21 cellular contexts compared by ENCODE assay signal in the genomic region with DNA sequence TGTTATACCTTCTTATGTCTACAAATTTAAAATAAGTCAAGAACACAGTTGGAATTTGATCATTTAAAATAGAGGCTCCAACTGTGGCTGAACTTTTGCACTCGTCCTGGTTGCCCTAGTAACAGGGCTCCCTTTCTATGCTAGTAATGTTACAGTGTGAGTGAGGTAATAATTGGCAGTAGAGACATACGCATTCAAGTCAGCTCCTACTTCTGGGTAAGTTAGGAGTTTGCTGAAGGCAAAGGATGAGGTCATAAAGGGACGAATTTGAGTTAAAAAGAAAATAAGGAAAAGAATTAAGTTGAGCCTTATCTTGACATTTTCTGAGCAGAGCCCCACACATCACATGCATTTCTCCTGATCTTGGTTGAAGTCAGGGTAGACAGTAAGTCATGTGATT.
DNase-seq lines count a peak whose midpoint lies in the region; ATAC-seq and TF ChIP-seq lines count a peak whose summit lies in the region.
"Had no signal": no experiment of that assay in that cellular context is flagged by ENCODE, and none has a peak within 500 bp of the region (broad histone marks: within the 10 kb centered on the region; RNA-seq: fewer than 3 reads in every experiment).

No MANE protein-coding gene starts in this region.

- no peak for TF ChIP-seq CTCF in choroid plexus epithelial cell (conservative IDR thresholded peaks at IDR 0.05; ENCODE audit: low read depth, low read length)

- H3K27me3 Mint-ChIP-seq in activated naive CD8-positive, alpha-beta T cell treated with anti-CD3 and anti-CD28 coated beads, Interleukin-2, amount 50 U/mL, for 24 hours, result no peaks in the 10 kb centered on the region
- no peaks in the 10 kb centered on the region for H3K27me3 Mint-ChIP-seq in stimulated activated naive B cell treated with anti-CD40 and anti-IgM and Interleukin-4, amounts not matched to agents 10 μg/mL and 1 μg/mL and 100 μg/mL, for 72 hours

- peaks cover 5% of the 10 kb centered on the region for H3K36me3 Mint-ChIP-seq in activated naive CD8-positive, alpha-beta T cell treated with anti-CD3 and anti-CD28 coated beads, Interleukin-2, amount 50 U/mL, for 24 hours (ENCODE audit: low read depth)
- peaks cover 4 to 8% of the 10 kb centered on the region in 2 donors for H3K36me3 Mint-ChIP-seq in stimulated activated naive B cell treated with anti-CD40 and anti-IgM and Interleukin-4, amounts not matched to agents 10 μg/mL and 1 μg/mL and 100 μg/mL, for 72 hours

- H3K4me3 ChIP-seq in choroid plexus epithelial cell (ENCODE audit: low read depth, low read length), result no peak overlapping the region
- H3K4me3 ChIP-seq: skin epidermis, tibial artery had no signal

- DNase-seq in AG08396 (ENCODE audit: low spot score) (peak; percentile 8), NCI-H1092 (lab: John Stamatoyannopoulos, UW) (peak; percentile 23), choroid plexus epithelial cell (ENCODE audit: low read depth) (peak; percentile 66), left kidney (ENCODE audit: low read depth, low spot score) (peak; percentile 18), NCI-H2081 treated with DMSO at 0.1 percent for 48 hours (lab: John Stamatoyannopoulos, UW) (no peak)
- DNase-seq in activated naive CD8-positive, alpha-beta T cell treated with anti-CD3 and anti-CD28 coated beads, Interleukin-2, amount 50 U/mL, for 24 hours, result no peak
- no peak for DNase-seq in stimulated activated naive B cell treated with anti-CD40 and anti-IgM and Interleukin-4, amounts not matched to agents 10 μg/mL and 1 μg/mL and 100 μg/mL, for 72 hours
- DNase-seq: activated CD4-positive, alpha-beta T cell treated with anti-CD3 and anti-CD28 coated beads, Interleukin-2, amount 50 U/mL, for 4 hours; activated naive CD4-positive, alpha-beta T cell treated with anti-CD3 and anti-CD28 coated beads for 36 hours; GDM1; left cardiac atrium; midbrain; NCI-H1417 treated with DMSO at 0.1 percent for 48 hours; nephron progenitor cell; NK-92 treated with Interleukin-12 subunit alpha and Interleukin-12 subunit beta, amount 100 ng/mL, for 24 hours; stimulated activated naive CD8-positive, alpha-beta T cell treated with anti-CD3 and anti-CD28 coated beads, Interleukin-15, Interleukin-2, amounts not matched to agents 100 U/mL and 50 U/mL, for 24 hours; tibial artery; WERI-Rb-1 had no signal

- H3K9me3 Mint-ChIP-seq in activated naive CD8-positive, alpha-beta T cell treated with anti-CD3 and anti-CD28 coated beads, Interleukin-2, amount 50 U/mL, for 24 hours, result peaks cover 8% of the 10 kb centered on the region
- H3K9me3 Mint-ChIP-seq in stimulated activated naive B cell treated with anti-CD40 and anti-IgM and Interleukin-4, amounts not matched to agents 10 μg/mL and 1 μg/mL and 100 μg/mL, for 72 hours, result no peaks in the 10 kb centered on the region
- H3K9me3 Mint-ChIP-seq: dendritic cell treated with granulocyte-macrophage colony-stimulating factor and Interleukin-4, amounts not matched to agents 40 ng/mL and 50 ng/mL, for 4 days; nephron progenitor cell had no signal

- ATAC-seq in GM18498 (IDR thresholded peaks at IDR 0.05; ENCODE audit: unreplicated experiment), result no peak
- ATAC-seq in activated naive CD8-positive, alpha-beta T cell treated with anti-CD3 and anti-CD28 coated beads, Interleukin-2, amount 50 U/mL, for 24 hours, result no peak
- ATAC-seq in stimulated activated naive B cell treated with anti-CD40 and anti-IgM and Interleukin-4, amounts not matched to agents 10 μg/mL and 1 μg/mL and 100 μg/mL, for 72 hours (replicated peaks), result no peak
- ATAC-seq: stimulated activated naive CD8-positive, alpha-beta T cell treated with anti-CD3 and anti-CD28 coated beads, Interleukin-15, Interleukin-2, amounts not matched to agents 100 U/mL and 50 U/mL, for 24 hours had no signal

- peaks cover 2% of the 10 kb centered on the region for H3K4me1 Mint-ChIP-seq in activated naive CD8-positive, alpha-beta T cell treated with anti-CD3 and anti-CD28 coated beads, Interleukin-2, amount 50 U/mL, for 24 hours
- H3K4me1 Mint-ChIP-seq in stimulated activated naive B cell treated with anti-CD40 and anti-IgM and Interleukin-4, amounts not matched to agents 10 μg/mL and 1 μg/mL and 100 μg/mL, for 72 hours, result peaks cover 0 to 1% of the 10 kb centered on the region in 2 donors

- no peak overlapping the region for H3K4me3 Mint-ChIP-seq in activated naive CD8-positive, alpha-beta T cell treated with anti-CD3 and anti-CD28 coated beads, Interleukin-2, amount 50 U/mL, for 24 hours
- no peak overlapping the region for H3K4me3 Mint-ChIP-seq in stimulated activated naive B cell treated with anti-CD40 and anti-IgM and Interleukin-4, amounts not matched to agents 10 μg/mL and 1 μg/mL and 100 μg/mL, for 72 hours
- H3K4me3 Mint-ChIP-seq: activated naive CD4-positive, alpha-beta T cell treated with anti-CD3 and anti-CD28 coated beads for 36 hours; dendritic cell treated with granulocyte-macrophage colony-stimulating factor and Interleukin-4, amounts not matched to agents 40 ng/mL and 50 ng/mL, for 4 days; nephron progenitor cell had no signal

- H3K27ac Mint-ChIP-seq in activated naive CD8-positive, alpha-beta T cell treated with anti-CD3 and anti-CD28 coated beads, Interleukin-2, amount 50 U/mL, for 24 hours, result no peak overlapping the region
- H3K27ac Mint-ChIP-seq in stimulated activated naive B cell treated with anti-CD40 and anti-IgM and Interleukin-4, amounts not matched to agents 10 μg/mL and 1 μg/mL and 100 μg/mL, for 72 hours, result no peak overlapping the region
- H3K27ac Mint-ChIP-seq: activated naive CD4-positive, alpha-beta T cell treated with anti-CD3 and anti-CD28 coated beads for 36 hours; dendritic cell treated with granulocyte-macrophage colony-stimulating factor and Interleukin-4, amounts not matched to agents 40 ng/mL and 50 ng/mL, for 4 days; nephron progenitor cell had no signal

Comparison
In these comparisons a context has a peak if more than half of its experiments do, and no peak if none do; other contexts are left out.
1. DNase-seq: peak in AG08396 (single experiment), NCI-H1092 (single experiment), choroid plexus epithelial cell (single experiment) and left kidney (single experiment); none in activated naive CD8-positive, alpha-beta T cell treated with anti-CD3 and anti-CD28 coated beads, Interleukin-2, amount 50 U/mL, for 24 hours (single experiment), NCI-H2081 treated with DMSO at 0.1 percent for 48 hours (single experiment) and stimulated activated naive B cell treated with anti-CD40 and anti-IgM and Interleukin-4, amounts not matched to agents 10 μg/mL and 1 μg/mL and 100 μg/mL, for 72 hours (single experiment).